In the genomic region with DNA sequence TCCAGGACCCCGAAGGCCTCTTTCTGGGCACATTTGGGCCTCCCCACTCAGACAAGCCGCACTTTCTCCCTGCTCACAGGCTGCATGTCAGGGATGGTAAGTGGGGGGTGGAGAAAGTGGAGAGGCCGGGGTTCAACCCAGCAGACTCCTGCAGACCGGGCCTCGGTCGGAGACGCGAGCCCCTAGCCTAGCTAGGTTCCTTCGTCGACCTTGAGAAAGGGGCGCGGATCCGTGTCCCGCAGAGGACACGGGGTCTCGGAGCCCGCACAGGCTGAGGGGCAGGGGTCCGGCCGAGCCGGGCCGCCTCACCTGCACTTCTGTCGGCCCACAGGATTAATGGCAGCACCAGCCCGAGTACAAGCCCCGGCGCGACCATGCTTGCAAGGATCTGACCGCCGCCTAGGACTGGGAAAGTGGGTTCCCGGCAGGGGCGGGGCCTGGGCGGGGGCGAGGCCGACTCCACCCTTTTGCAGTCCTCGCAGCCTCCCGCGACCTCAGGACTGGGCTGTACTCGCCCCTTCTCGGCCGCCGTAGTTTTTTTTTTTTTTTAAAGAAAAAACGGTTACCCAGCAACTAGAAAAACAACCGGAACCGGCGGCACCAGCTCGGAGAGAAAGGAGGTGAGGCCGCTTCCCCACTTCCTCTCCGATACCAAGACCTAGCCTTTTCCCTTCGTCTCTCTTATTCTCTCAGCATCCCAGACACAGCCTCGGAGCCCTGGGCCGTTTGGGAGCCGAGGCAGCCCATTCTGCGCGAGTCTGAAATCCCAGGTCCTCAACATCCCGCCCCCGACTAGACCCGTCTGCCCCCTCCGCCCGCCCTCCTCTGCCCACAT, we compare ENCODE assay signal across 8 cellular contexts. TPM values are rescaled to one million over a fixed set of nuclear protein-coding genes. Genes with fewer than 3 reads are reported as not detected.
DNase-seq lines count a peak whose midpoint lies in the region; ATAC-seq and TF ChIP-seq lines count a peak whose summit lies in the region.

A gene with protein sequence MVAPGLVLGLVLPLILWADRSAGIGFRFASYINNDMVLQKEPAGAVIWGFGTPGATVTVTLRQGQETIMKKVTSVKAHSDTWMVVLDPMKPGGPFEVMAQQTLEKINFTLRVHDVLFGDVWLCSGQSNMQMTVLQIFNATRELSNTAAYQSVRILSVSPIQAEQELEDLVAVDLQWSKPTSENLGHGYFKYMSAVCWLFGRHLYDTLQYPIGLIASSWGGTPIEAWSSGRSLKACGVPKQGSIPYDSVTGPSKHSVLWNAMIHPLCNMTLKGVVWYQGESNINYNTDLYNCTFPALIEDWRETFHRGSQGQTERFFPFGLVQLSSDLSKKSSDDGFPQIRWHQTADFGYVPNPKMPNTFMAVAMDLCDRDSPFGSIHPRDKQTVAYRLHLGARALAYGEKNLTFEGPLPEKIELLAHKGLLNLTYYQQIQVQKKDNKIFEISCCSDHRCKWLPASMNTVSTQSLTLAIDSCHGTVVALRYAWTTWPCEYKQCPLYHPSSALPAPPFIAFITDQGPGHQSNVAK (minus strand): TSS at position 407 of the 835 bp plus-strand sequence. CDS start 31 bp downstream, at position 376.
A gene (plus strand): TSS at position 572 of the 835 bp plus-strand sequence. CDS start 1,361 bp downstream, outside the sequence.

- in situ Hi-C loops in GM13976 (cut with MboI; ENCODE audit: low sequenced_read_pairs, unreplicated experiment): loop anchor here (10.0 kb wide), 1 partner anchor 91 kb away; a partner anchor contains a TSS

- peak; percentile 90 for ATAC-seq in HG02763 (IDR thresholded peaks at IDR 0.05; ENCODE audit: unreplicated experiment)
- peak; percentile 100 for ATAC-seq in left ventricle myocardium superior

- intact Hi-C loops in left ventricle myocardium superior (cut with micrococcal nuclease): no loop called here

- no peaks in the 10 kb centered on the region for H3K9me3 Mint-ChIP-seq in progenitor cell of endocrine pancreas (ENCODE audit: low read depth)

- H3K27me3 Mint-ChIP-seq in progenitor cell of endocrine pancreas: no peaks in the 10 kb centered on the region

- H3K4me3 Mint-ChIP-seq in progenitor cell of endocrine pancreas (ENCODE audit: low read depth): peak within 1 kb of the TSS; percentile 90

- H3K27ac Mint-ChIP-seq in progenitor cell of endocrine pancreas: peak within 1 kb of the TSS; percentile 97

- DNase-seq in GM13976 (ENCODE audit: low spot score) (peak; percentile 96), NCI-H146 (lab: John Stamatoyannopoulos, UW) (peak; percentile 92), T-helper 2 cell (peak; percentile 67 to 95 (median 77)), anterior cingulate cortex (lab: John Stamatoyannopoulos, UW) (peak; percentile 33 to 93 (median 82)), left ventricle myocardium superior (peak; percentile 96), progenitor cell of endocrine pancreas (ENCODE audit: low spot score, unreplicated experiment) (peak; percentile 94), ureter (ENCODE audit: low spot score) (peak; percentile 96)

- H3K4me1 Mint-ChIP-seq in progenitor cell of endocrine pancreas (ENCODE audit: low read depth): peaks cover 6% of the 10 kb centered on the region

- TF ChIP-seq CTCF in GM13976 (IDR thresholded peaks at IDR 0.05; ENCODE audit: borderline replicate concordance, control extremely low read depth, extremely low read depth, insufficient read depth, missing control alignments) (no peak), progenitor cell of endocrine pancreas (IDR thresholded peaks at IDR 0.05; ENCODE audit: unreplicated experiment) (no peak)

- H3K36me3 Mint-ChIP-seq in progenitor cell of endocrine pancreas (ENCODE audit: insufficient read depth): no peaks in the 10 kb centered on the region

RNA-seq across cellular contexts. Expression of the first gene that starts in this region (rescaled TPM):
- 77.7 TPM for total RNA-seq in left ventricle myocardium superior
- 7.9 and 8.7 TPM in 2 replicates for total RNA-seq in progenitor cell of endocrine pancreas
- 38.8 TPM for total RNA-seq in ureter

RNA-seq across cellular contexts. Expression of the second gene that starts in this region (rescaled TPM):
- total RNA-seq in left ventricle myocardium superior: 1.2 TPM
- 12.0 and 13.6 TPM in 2 replicates for total RNA-seq in progenitor cell of endocrine pancreas
- total RNA-seq in ureter: 6.3 TPM

Comparison
In these comparisons a context has a peak if more than half of its experiments do, and no peak if none do; other contexts are left out.
1. Peak in every context shown above with its lines: DNase-seq and ATAC-seq.